1 cellular context compared by ENCODE assay signal in the genomic region with DNA sequence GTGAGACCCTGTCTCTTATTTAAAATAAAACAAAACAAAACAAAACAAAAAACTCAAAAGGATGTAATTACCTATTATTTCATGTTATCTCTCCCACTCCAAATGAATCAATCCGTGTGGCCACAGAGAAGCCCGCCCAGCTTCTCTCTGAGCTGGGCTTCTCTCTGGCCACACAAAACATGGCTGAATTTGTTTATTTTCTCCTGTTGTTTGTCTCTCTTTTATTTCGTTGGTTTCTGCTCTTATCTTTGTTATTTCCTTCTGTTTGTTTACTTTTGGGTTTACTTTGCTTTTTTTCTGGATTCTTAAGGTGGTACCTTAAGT.
TF ChIP-seq lines count a peak whose summit lies in the region.

No MANE protein-coding gene starts in this region.

TF ChIP-seq in K562, 482 proteins besides CTCF, POLR2A, EP300 and RAD21:
- TF ChIP-seq NBN (IDR thresholded peaks at IDR 0.05; ENCODE audit: low read depth) (0 out of 2 replicates have a peak, but pooled peaks have one; percentile 10), NFE2 (IDR thresholded peaks at IDR 0.05; ENCODE audit: low read depth) (no peak), YY1 (IDR thresholded peaks at IDR 0.05; ENCODE audit: borderline replicate concordance in 1 of 3, control insufficient read depth in 1 of 3, extremely low read depth in 1 of 3, insufficient read depth in 3 of 3, insufficient read length in 1 of 3, insufficient replicate concordance in 2 of 3, low read depth in 1 of 3, low read length in 2 of 3) (peak in 1 of 3 experiments; percentile 10), KDM5B (IDR thresholded peaks at IDR 0.05; ENCODE audit: insufficient replicate concordance, low read depth, low read length) (no peak)
- TF ChIP-seq, protein P1, sequence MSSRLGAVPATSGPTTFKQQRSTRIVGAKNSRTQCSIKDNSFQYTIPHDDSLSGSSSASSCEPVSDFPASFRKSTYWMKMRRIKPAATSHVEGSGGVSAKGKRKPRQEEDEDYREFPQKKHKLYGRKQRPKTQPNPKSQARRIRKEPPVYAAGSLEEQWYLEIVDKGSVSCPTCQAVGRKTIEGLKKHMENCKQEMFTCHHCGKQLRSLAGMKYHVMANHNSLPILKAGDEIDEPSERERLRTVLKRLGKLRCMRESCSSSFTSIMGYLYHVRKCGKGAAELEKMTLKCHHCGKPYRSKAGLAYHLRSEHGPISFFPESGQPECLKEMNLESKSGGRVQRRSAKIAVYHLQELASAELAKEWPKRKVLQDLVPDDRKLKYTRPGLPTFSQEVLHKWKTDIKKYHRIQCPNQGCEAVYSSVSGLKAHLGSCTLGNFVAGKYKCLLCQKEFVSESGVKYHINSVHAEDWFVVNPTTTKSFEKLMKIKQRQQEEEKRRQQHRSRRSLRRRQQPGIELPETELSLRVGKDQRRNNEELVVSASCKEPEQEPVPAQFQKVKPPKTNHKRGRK (tag; IDR thresholded peaks at IDR 0.05) = peak; percentile 50; the same call in 1 of the 2 replicates
